ENCODE assay signal across 18 cellular contexts in the genomic region with DNA sequence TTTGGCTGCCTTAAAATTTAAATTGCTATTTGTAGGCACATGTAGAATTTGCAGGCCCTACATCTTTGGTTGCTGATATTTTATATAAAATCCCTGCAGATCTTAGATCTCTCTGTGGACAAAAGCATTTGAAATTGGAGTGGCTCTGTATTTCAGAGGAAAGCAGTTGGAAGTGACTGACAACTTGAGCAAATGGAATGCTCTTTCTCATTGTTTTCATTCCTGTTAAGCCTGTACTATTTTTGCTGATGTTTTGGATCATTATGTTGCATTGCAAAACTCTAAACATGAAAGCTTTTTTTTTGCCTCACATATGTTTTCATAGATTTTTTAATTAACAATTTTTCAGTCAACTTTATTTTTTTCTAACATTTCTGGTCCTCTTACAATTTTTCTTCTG.
"Had no signal": no experiment of that assay in that cellular context is flagged by ENCODE, and none has a peak within 500 bp of the region (broad histone marks: within the 10 kb centered on the region; RNA-seq: fewer than 3 reads in every experiment).

No MANE protein-coding gene starts in this region.

- H3K4me1 ChIP-seq: heart left ventricle, psoas muscle, right atrium auricular region, stomach had no signal

- FAIRE-seq: small intestine, urothelium cell line had no signal

- H3K36me3 ChIP-seq: heart left ventricle, neutrophil, right atrium auricular region, stomach had no signal

- DNase-seq: effector memory CD8-positive, alpha-beta T cell; foreskin melanocyte; heart left ventricle; hippocampal formation; kidney glomerular epithelial cell; mesendoderm; naive thymus-derived CD8-positive, alpha-beta T cell; psoas muscle; sigmoid colon; small intestine; stimulated activated CD4-positive, alpha-beta T cell treated with anti-CD3 and anti-CD28 coated beads, Interleukin-12 subunit alpha, Interleukin-12 subunit beta, amount 100 ng/mL, for 4 hours; stimulated activated naive CD4-positive, alpha-beta T cell; stomach had no signal

- ATAC-seq: effector memory CD8-positive, alpha-beta T cell; heart left ventricle; naive thymus-derived CD8-positive, alpha-beta T cell; psoas muscle had no signal

- H3K4me3 ChIP-seq: esophagus muscularis mucosa, heart left ventricle, psoas muscle, right atrium auricular region, sigmoid colon, stomach had no signal

- H3K9me3 ChIP-seq: esophagus muscularis mucosa, heart left ventricle, neutrophil, psoas muscle, right atrium auricular region, sigmoid colon, stomach had no signal

- H3K27ac ChIP-seq: epithelial cell of prostate, esophagus muscularis mucosa, heart left ventricle, neutrophil, psoas muscle, right atrium auricular region, sigmoid colon, stomach had no signal

- H3K27me3 ChIP-seq: esophagus muscularis mucosa, heart left ventricle, neutrophil, right atrium auricular region, sigmoid colon, stomach had no signal
